ENCODE assay signal across 10 cellular contexts in the genomic region with DNA sequence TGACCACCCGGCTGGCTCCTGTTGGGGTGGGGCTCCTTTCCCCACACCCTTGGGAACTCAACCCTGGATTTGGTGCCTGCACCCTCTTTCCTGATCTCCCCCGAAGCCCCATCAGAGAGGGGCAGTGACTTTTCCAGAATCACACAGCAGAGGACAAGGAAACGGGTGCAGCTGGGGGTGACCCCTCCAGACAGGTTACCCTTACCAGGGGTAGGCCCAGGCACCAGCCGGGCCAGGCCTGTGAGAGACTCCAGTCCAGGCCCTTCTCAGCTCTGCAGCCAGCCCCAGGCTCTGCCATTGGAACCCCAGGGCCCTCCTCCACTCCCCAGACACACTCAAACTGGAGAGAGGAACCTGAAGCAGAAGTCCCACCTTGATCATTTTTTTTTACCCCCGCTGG. TPM values are rescaled to one million over a fixed set of nuclear protein-coding genes. Genes with fewer than 3 reads are reported as not detected.
DNase-seq lines count a peak whose midpoint lies in the region; ATAC-seq and TF ChIP-seq lines count a peak whose summit lies in the region.
"Had no signal": no experiment of that assay in that cellular context is flagged by ENCODE, and none has a peak within 500 bp of the region (broad histone marks: within the 10 kb centered on the region; RNA-seq: fewer than 3 reads in every experiment).

No MANE protein-coding gene starts in this region.

- H3T11ph ChIP-seq in H9 (ENCODE audit: low read length) = no peak overlapping the region

- H3K4me3 ChIP-seq in mucosa of rectum (ENCODE audit: low read length in 2 of 2) = peak overlapping the region in 1 of 2 donors; percentile 3
- H3K4me3 ChIP-seq: pancreas had no signal

- no peaks in the 10 kb centered on the region for H3K79me1 ChIP-seq in H9 (ENCODE audit: insufficient read depth, low read depth, low read length, poor library complexity, severe bottlenecking)

- H2AK5ac ChIP-seq in H9 (ENCODE audit: insufficient read length, low read length) = no peak overlapping the region

- no CpG with 5 or more reads among the region's 5 CpGs for WGBS in H9 (ENCODE audit: extremely low coverage, insufficient read length, low lambda C conversion rate)

- H3K56ac ChIP-seq in H9 (ENCODE audit: insufficient read length, low read depth, low read length) = no peak overlapping the region

- H3K27ac ChIP-seq in 22Rv1 (peak overlapping the region; percentile 93), mucosa of rectum (ENCODE audit: low read depth in 2 of 2, low read length in 2 of 2) (peak overlapping the region; percentile 87 to 94), H9 (ENCODE audit: insufficient read length, low read depth, low read length) (no peak overlapping the region)

- no peak overlapping the region for H4K5ac ChIP-seq in H9 (ENCODE audit: insufficient read length, low read depth, low read length)

- H3K4ac ChIP-seq in H9 (ENCODE audit: low read depth, low read length) = no peak overlapping the region

- peaks cover 22 to 29% of the 10 kb centered on the region in 2 donors for H3K4me1 ChIP-seq in mucosa of rectum (ENCODE audit: control insufficient read depth in 2 of 2, insufficient read depth in 2 of 2, low read length in 2 of 2)
- no peaks in the 10 kb centered on the region for H3K4me1 ChIP-seq in H9 (ENCODE audit: insufficient read depth, low read length)
- H3K4me1 ChIP-seq: Caco-2 had no signal

- peaks cover 70% of the 10 kb centered on the region for H3K4me1 Mint-ChIP-seq in activated T-cell treated with anti-CD3 and anti-CD28 coated beads, Interleukin-2, amount 50 U/mL, for 72 hours (ENCODE audit: low read depth)
- peaks cover 2 to 9% of the 10 kb centered on the region in 2 experiments; a peak in 3 of 4 replicates for H3K4me1 Mint-ChIP-seq in H9

- no peak overlapping the region for H3K4me2 ChIP-seq in H9 (ENCODE audit: insufficient read depth, insufficient read length, low read length)

- ATAC-seq in GM19438 (IDR thresholded peaks at IDR 0.05; ENCODE audit: low read depth, unreplicated experiment) = peak; percentile 26
- peak in 1 of 2 donors; percentile 3 for ATAC-seq in activated T-cell treated with anti-CD3 and anti-CD28 coated beads, Interleukin-2, amount 50 U/mL, for 72 hours (replicated peaks in 1 of 2)

- no peaks in the 10 kb centered on the region for H3K23me2 ChIP-seq in H9 (ENCODE audit: insufficient read length, low read depth, low read length, poor library complexity, severe bottlenecking)

- H3K14ac ChIP-seq in H9 (ENCODE audit: insufficient read depth, low read length) = no peak overlapping the region

- peak overlapping the region; percentile 73 to 80 for H3K4me3 Mint-ChIP-seq in activated T-cell treated with anti-CD3 and anti-CD28 coated beads, Interleukin-2, amount 50 U/mL, for 72 hours
- no peak overlapping the region for H3K4me3 Mint-ChIP-seq in H9

- H2BK20ac ChIP-seq in H9 (ENCODE audit: low read depth, low read length, poor library complexity, severe bottlenecking) = no peak overlapping the region

- peaks cover 0 to 7% of the 10 kb centered on the region in 2 donors for H3K36me3 Mint-ChIP-seq in activated T-cell treated with anti-CD3 and anti-CD28 coated beads, Interleukin-2, amount 50 U/mL, for 72 hours (ENCODE audit: insufficient read depth in 2 of 2)
- H3K36me3 Mint-ChIP-seq in H9 (ENCODE audit: insufficient read depth in 1 of 3, low read depth in 3 of 3) = peaks cover 9 to 20% (median 10%) of the 10 kb centered on the region in 3 experiments

- no peak for DNase-seq in activated T-cell treated with anti-CD3 and anti-CD28 coated beads, Interleukin-2, amount 50 U/mL, for 72 hours
- DNase-seq in UCSD-AML1 (lab: John Stamatoyannopoulos, UW; ENCODE audit: unreplicated experiment) = no peak
- no peak for DNase-seq in H9
- DNase-seq in NCI-H2029 treated with DMSO at 0.1 percent for 48 hours (lab: John Stamatoyannopoulos, UW) = no peak
- no peak for DNase-seq in NCI-H446 treated with DMSO at 0.1 percent for 48 hours (lab: John Stamatoyannopoulos, UW)
- DNase-seq: Caco-2, pancreas had no signal

- no peak overlapping the region for H3K23ac ChIP-seq in H9 (ENCODE audit: insufficient read length, low read depth, low read length)

- no peak overlapping the region for H4K91ac ChIP-seq in H9 (ENCODE audit: insufficient read length, low read depth, low read length)

- H3K36me3 ChIP-seq in mucosa of rectum (ENCODE audit: control insufficient read depth in 2 of 2, insufficient read depth in 2 of 2, low read length in 2 of 2) = peaks cover 0 to 3% of the 10 kb centered on the region in 2 donors

- H2BK12ac ChIP-seq in H9 (ENCODE audit: insufficient read length, low read depth, low read length) = no peak overlapping the region

- peak overlapping the region; percentile 90 for H3K27ac Mint-ChIP-seq in activated T-cell treated with anti-CD3 and anti-CD28 coated beads, Interleukin-2, amount 50 U/mL, for 72 hours
- no peak overlapping the region for H3K27ac Mint-ChIP-seq in H9

- H3K27me3 Mint-ChIP-seq in activated T-cell treated with anti-CD3 and anti-CD28 coated beads, Interleukin-2, amount 50 U/mL, for 72 hours (ENCODE audit: low read depth) = no peaks in the 10 kb centered on the region
- no peaks in the 10 kb centered on the region for H3K27me3 Mint-ChIP-seq in H9 (ENCODE audit: low read depth)

- H3K79me2 ChIP-seq in H9 (ENCODE audit: insufficient read depth, low read length) = peaks cover 3% of the 10 kb centered on the region; the same call in 1 of the 2 replicates

- H4K8ac ChIP-seq in H9 (replicated peaks; ENCODE audit: insufficient read length, low read depth, low read length) = no peak overlapping the region

- H3K18ac ChIP-seq in H9 (ENCODE audit: insufficient read length, low read depth, low read length) = no peak overlapping the region

- H3K9ac ChIP-seq in mucosa of rectum (ENCODE audit: low read depth in 1 of 2, low read length in 2 of 2) (peak overlapping the region; percentile 15 to 60), H9 (ENCODE audit: extremely low read depth, insufficient read length, low read length) (no peak overlapping the region)

- H2BK5ac ChIP-seq in H9 (ENCODE audit: insufficient read length, low read length) = no peak overlapping the region

- no peak overlapping the region for H2BK120ac ChIP-seq in H9 (ENCODE audit: low read depth, low read length, poor library complexity, severe bottlenecking)

- H3K27me3 ChIP-seq in mucosa of rectum (ENCODE audit: control insufficient read depth in 2 of 2, insufficient read depth in 2 of 2, low read length in 2 of 2) (no peaks in the 10 kb centered on the region), H9 (ENCODE audit: insufficient read depth, low read length) (no peaks in the 10 kb centered on the region)
- H3K27me3 ChIP-seq: pancreas had no signal

- TF ChIP-seq CTCF in 22Rv1 (IDR thresholded peaks at IDR 0.05) (no peak), H9 (conservative IDR thresholded peaks at IDR 0.05) (no peak)

- no peak overlapping the region for H2AFZ ChIP-seq in H9 (ENCODE audit: low read length)

- no peak overlapping the region for H2BK15ac ChIP-seq in H9 (ENCODE audit: low read depth, low read length)

- H3K9me3 ChIP-seq in mucosa of rectum (ENCODE audit: control insufficient read depth in 2 of 2, low read length in 2 of 2) = no peaks in the 10 kb centered on the region
- no peaks in the 10 kb centered on the region for H3K9me3 ChIP-seq in H9 (ENCODE audit: control insufficient read depth, low read depth, low read length)
- H3K9me3 ChIP-seq: Caco-2, pancreas had no signal

- no peaks in the 10 kb centered on the region for H4K20me1 ChIP-seq in H9 (ENCODE audit: control insufficient read depth, insufficient read depth, insufficient read length)

- H3K9me3 Mint-ChIP-seq in activated T-cell treated with anti-CD3 and anti-CD28 coated beads, Interleukin-2, amount 50 U/mL, for 72 hours = no peaks in the 10 kb centered on the region
- no peaks in the 10 kb centered on the region for H3K9me3 Mint-ChIP-seq in H9

RNA-seq across cellular contexts. Expression of a gene that starts 19.0 kb away (rescaled TPM):
- total RNA-seq in activated T-cell treated with anti-CD3 and anti-CD28 coated beads, Interleukin-2, amount 50 U/mL, for 72 hours = 1 to 10 TPM; 1.1 to 1.9 TPM
- 18.0 and 22.2 TPM in 2 replicates for total RNA-seq in H9 (2021)

RNA-seq across cellular contexts. Expression of a gene that starts 19.9 kb away (rescaled TPM):
- total RNA-seq in activated T-cell treated with anti-CD3 and anti-CD28 coated beads, Interleukin-2, amount 50 U/mL, for 72 hours = 10 to 100 TPM; 19.2 to 20.1 TPM
- total RNA-seq in H9 (2021) = 76.0 and 79.2 TPM in 2 replicates

RNA-seq across cellular contexts. Expression of a gene that starts 20.1 kb away (rescaled TPM):
- 10 to 100 TPM in 1 of 2 donors, 1 to 10 TPM in 1; 8.8 to 13.8 TPM for total RNA-seq in activated T-cell treated with anti-CD3 and anti-CD28 coated beads, Interleukin-2, amount 50 U/mL, for 72 hours
- 14.6 and 15.2 TPM in 2 replicates for total RNA-seq in H9 (2021)

RNA-seq across cellular contexts. Expression of a gene that starts 45.6 kb away (rescaled TPM):
- total RNA-seq in activated T-cell treated with anti-CD3 and anti-CD28 coated beads, Interleukin-2, amount 50 U/mL, for 72 hours = 1 to 10 TPM; 6.8 to 6.9 TPM
- total RNA-seq in H9 (2021) = 20.1 and 20.2 TPM in 2 replicates

RNA-seq across cellular contexts. Expression of a gene that starts 45.7 kb away (rescaled TPM):
- total RNA-seq in activated T-cell treated with anti-CD3 and anti-CD28 coated beads, Interleukin-2, amount 50 U/mL, for 72 hours = 10 to 100 TPM; 90.0 to 98.0 TPM
- total RNA-seq in H9 (2021) = 101 and 104 TPM in 2 replicates

Comparison
In these comparisons a context has a peak if more than half of its experiments do, and no peak if none do; other contexts are left out.
1. H3K4me3 Mint-ChIP-seq: peak in activated T-cell treated with anti-CD3 and anti-CD28 coated beads, Interleukin-2, amount 50 U/mL, for 72 hours (2 of 2); none in H9 (0 of 2).